22 cellular contexts compared by ENCODE assay signal in genomic region chr7:128171342-128171918, GRCh38.
"Had no signal": no experiment of that assay in that cellular context is flagged by ENCODE, and none has a peak within 500 bp of the region (broad histone marks: within the 10 kb centered on the region; RNA-seq: fewer than 3 reads in every experiment).

No MANE protein-coding gene starts in this region.

- H3K27ac ChIP-seq: left ventricle myocardium inferior, neutrophil, parathyroid adenoma, right atrium auricular region, right lobe of liver, stomach, testis, thyroid gland, transverse colon, upper lobe of left lung, vagina had no signal

- H3K4me3 ChIP-seq: left ventricle myocardium inferior, lung, right atrium auricular region, right lobe of liver, smooth muscle cell, stomach, testis, thyroid gland, transverse colon, upper lobe of left lung, vagina had no signal

- H3K36me3 ChIP-seq: left ventricle myocardium inferior, neutrophil, right atrium auricular region, right lobe of liver, stomach, thyroid gland, transverse colon, upper lobe of left lung, vagina had no signal

- FAIRE-seq: islet of Langerhans had no signal

- H2AFZ ChIP-seq: parathyroid adenoma had no signal

- H3K27me3 ChIP-seq: testis had no signal

- H3K9ac ChIP-seq: parathyroid adenoma had no signal

- DNase-seq: hypothalamus; immature natural killer cell; left ventricle myocardium inferior; naive thymus-derived CD8-positive, alpha-beta T cell; occipital lobe; right lobe of liver; stimulated activated CD4-positive, alpha-beta T cell treated with anti-CD3 and anti-CD28 coated beads, Interleukin-1b, Interleukin-23, amount 100 ng/mL, for 48 hours; stimulated activated CD4-positive, alpha-beta T cell treated with anti-CD3 and anti-CD28 coated beads, Interleukin-4, amount 100 ng/mL, for 1 hour; stimulated activated naive B cell treated with anti-CD40 and anti-IgM and Interleukin-4, amounts not matched to agents 10 μg/mL and 1 μg/mL and 100 μg/mL, for 72 hours; stimulated activated naive CD8-positive, alpha-beta T cell treated with anti-CD3 and anti-CD28 coated beads, Interleukin-15, Interleukin-2, amounts not matched to agents 100 U/mL and 50 U/mL, for 24 hours; stomach; testis; thyroid gland; transverse colon had no signal

- H3K4me2 ChIP-seq: smooth muscle cell had no signal

- H3K9me3 ChIP-seq: left ventricle myocardium inferior, neutrophil, right atrium auricular region, right lobe of liver, stomach, testis, thyroid gland, transverse colon, upper lobe of left lung, vagina had no signal
